ENCODE assay signal across 1 cellular context in genomic region chr17:8024161-8024560, GRCh38.
A peak's percentile ranks its signal among the peaks of the same experiment; 100 is the strongest.
TF ChIP-seq lines count a peak whose summit lies in the region.

No MANE protein-coding gene starts in this region.

TF ChIP-seq in HepG2, 621 proteins besides CTCF, POLR2A, EP300 and RAD21:
- peak; percentile 61; the same call in 1 of the 2 replicates for TF ChIP-seq CEBPB (IDR thresholded peaks at IDR 0.05; ENCODE audit: borderline replicate concordance, low read depth, low read length)
